Comparison of ENCODE assay signal across 10 cellular contexts in the genomic region with DNA sequence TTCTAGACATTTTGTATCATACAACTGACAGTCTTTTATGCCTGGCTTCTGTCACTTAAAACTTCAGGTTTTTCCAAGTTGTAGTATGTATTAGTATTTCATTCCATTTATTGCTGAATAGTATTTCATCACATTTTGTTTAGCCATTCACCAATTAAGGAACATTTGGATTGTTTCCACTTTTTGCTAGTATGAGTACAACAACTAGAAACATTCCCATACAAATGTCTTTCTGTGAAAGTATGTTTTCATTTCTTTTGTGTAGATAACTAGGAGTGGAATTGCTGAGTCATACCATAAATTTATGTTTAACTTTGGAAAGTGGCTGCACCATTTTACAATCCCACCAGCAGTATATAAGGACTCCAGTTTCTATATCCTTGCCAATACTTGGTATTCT.
A peak's percentile ranks its signal among the peaks of the same experiment; 100 is the strongest.
DNase-seq lines count a peak whose midpoint lies in the region; ATAC-seq and TF ChIP-seq lines count a peak whose summit lies in the region.
"Had no signal": no experiment of that assay in that cellular context is flagged by ENCODE, and none has a peak within 500 bp of the region (broad histone marks: within the 10 kb centered on the region; RNA-seq: fewer than 3 reads in every experiment).

No MANE protein-coding gene starts in this region.

- no peaks in the 10 kb centered on the region for H4K20me1 ChIP-seq in smooth muscle cell (ENCODE audit: low read depth)

- ATAC-seq in RWPE2 (ENCODE audit: low read depth) (no peak), HG03039 (IDR thresholded peaks at IDR 0.05; ENCODE audit: unreplicated experiment) (no peak)

- peaks cover 23% of the 10 kb centered on the region for H3K4me1 ChIP-seq in RWPE2 (ENCODE audit: insufficient read depth, poor library complexity, severe bottlenecking)
- peaks cover 5% of the 10 kb centered on the region for H3K4me1 ChIP-seq in smooth muscle cell (ENCODE audit: low read depth)
- H3K4me1 ChIP-seq: ascending aorta had no signal

- H3K36me3 ChIP-seq in RWPE2 (ENCODE audit: low read depth) (no peaks in the 10 kb centered on the region), smooth muscle cell (ENCODE audit: low read depth) (peaks cover 4% of the 10 kb centered on the region)

- no peaks in the 10 kb centered on the region for H3K79me2 ChIP-seq in smooth muscle cell (ENCODE audit: low read depth)

- H3K27ac ChIP-seq in RWPE2 (ENCODE audit: poor library complexity, severe bottlenecking) (peak overlapping the region; percentile 70), smooth muscle cell (ENCODE audit: low read depth) (peak overlapping the region; percentile 43)
- H3K27ac ChIP-seq: ascending aorta had no signal

- H3K4me2 ChIP-seq in smooth muscle cell = peak overlapping the region; percentile 27

- no peaks in the 10 kb centered on the region for H3K9me3 ChIP-seq in RWPE2 (ENCODE audit: severe bottlenecking)
- no peaks in the 10 kb centered on the region for H3K9me3 ChIP-seq in smooth muscle cell (replicated peaks; ENCODE audit: low read depth)
- H3K9me3 ChIP-seq: ascending aorta had no signal

- DNase-seq in GM04503 (ENCODE audit: low read depth) (peak; percentile 74), RWPE2 (ENCODE audit: low spot score) (no peak), fibroblast of gingiva (ENCODE audit: low read depth) (peak; percentile 88), smooth muscle cell (lab: John Stamatoyannopoulos, UW; ENCODE audit: unreplicated experiment) (no peak), T-helper 2 cell (no peak)
- DNase-seq in stimulated activated CD4-positive, alpha-beta T cell treated with anti-CD3 and anti-CD28 coated beads, Interleukin-4, amount 100 ng/mL, for 1 hour = no peak
- DNase-seq: kidney, T-helper 9 cell had no signal

- no peak overlapping the region for H3K9ac ChIP-seq in smooth muscle cell (ENCODE audit: low read depth)

- no peaks in the 10 kb centered on the region for H3F3A ChIP-seq in smooth muscle cell (ENCODE audit: low read depth)

- H3K27me3 ChIP-seq in RWPE2 (ENCODE audit: insufficient read depth, poor library complexity, severe bottlenecking) (no peaks in the 10 kb centered on the region), smooth muscle cell (ENCODE audit: low read depth) (no peaks in the 10 kb centered on the region)
- H3K27me3 ChIP-seq: ascending aorta had no signal

- no peak overlapping the region for H3K4me3 ChIP-seq in RWPE2 (ENCODE audit: severe bottlenecking)
- H3K4me3 ChIP-seq in smooth muscle cell = no peak overlapping the region
- H3K4me3 ChIP-seq: ascending aorta had no signal

- TF ChIP-seq CTCF in RWPE2 (IDR thresholded peaks at IDR 0.05; ENCODE audit: poor library complexity, severe bottlenecking) = no peak
- TF ChIP-seq CTCF in smooth muscle cell (IDR thresholded peaks at IDR 0.05; ENCODE audit: borderline replicate concordance, insufficient read depth, poor library complexity, severe bottlenecking) = no peak

- H2AFZ ChIP-seq in smooth muscle cell (ENCODE audit: low read depth) = no peak overlapping the region

Comparison
In these comparisons a context has a peak if more than half of its experiments do, and no peak if none do; other contexts are left out.
1. DNase-seq: peak in GM04503 (single experiment) and fibroblast of gingiva (single experiment); none in RWPE2 (single experiment), smooth muscle cell (single experiment), T-helper 2 cell (0 of 5) and stimulated activated CD4-positive, alpha-beta T cell treated with anti-CD3 and anti-CD28 coated beads, Interleukin-4, amount 100 ng/mL, for 1 hour (single experiment).